8 cellular contexts compared by ENCODE assay signal in genomic region chr16:69725480-69726312, GRCh38. TPM values are rescaled to one million over a fixed set of nuclear protein-coding genes. Genes with fewer than 3 reads are reported as not detected.
DNase-seq lines count a peak whose midpoint lies in the region; TF ChIP-seq lines count a peak whose summit lies in the region.

No MANE protein-coding gene starts in this region.

- in situ Hi-C loops in transverse colon (cut with MboI; ENCODE audit: low pct_ligation_motif_present in 1 of 4, low pct_unique_long_range_greater_than_20kb in 1 of 4, low sequenced_read_pairs in 3 of 4): no loop called here

- TF ChIP-seq CTCF in ascending aorta (IDR thresholded peaks at IDR 0.05) (no peak), lower leg skin (IDR thresholded peaks at IDR 0.05) (no peak), transverse colon (IDR thresholded peaks at IDR 0.05) (no peak)

- intact Hi-C loops in ascending aorta (cut with DNase I): loop anchor here (1.0 to 2.0 kb wide), 2 partner anchors 17 to 30 kb away; no protein-coding TSS in a partner anchor
- intact Hi-C loops in lower leg skin (cut with DNase I; ENCODE audit: low total_unique reads): no loop called here
- intact Hi-C loops in transverse colon (cut with DNase I; ENCODE audit: low total_unique reads): no loop called here

- DNase-seq in activated naive CD4-positive, alpha-beta T cell treated with anti-CD3 and anti-CD28 coated beads, Interleukin-2, amount 10 ng/mL, durations not matched to agents 7 days and 5 days: no peak
- DNase-seq in activated naive CD4-positive, alpha-beta T cell treated with anti-CD3 and anti-CD28 coated beads, Interleukin-2, amount 50 U/mL, for 16 hours: no peak
- no peak for DNase-seq in ascending aorta (ENCODE audit: low spot score in 2 of 2)
- DNase-seq in lower leg skin (ENCODE audit: low spot score in 2 of 2): peak in 1 of 2 donors; percentile 83
- DNase-seq in transverse colon: no peak
- no peak for DNase-seq in kidney tubule cell (ENCODE audit: low spot score)
- DNase-seq in NCI-H2081 treated with DMSO at 0.1 percent for 48 hours (lab: John Stamatoyannopoulos, UW): no peak
- DNase-seq in cerebellar nuclear complex (lab: John Stamatoyannopoulos, UW): no peak

- no peaks in the 10 kb centered on the region for H3K27me3 ChIP-seq in ascending aorta
- H3K27me3 ChIP-seq in transverse colon: no peaks in the 10 kb centered on the region

- peak overlapping the region; percentile 79 to 81 for H3K27ac ChIP-seq in ascending aorta
- peak overlapping the region; percentile 90 to 92 (median 90) for H3K27ac ChIP-seq in transverse colon

- H3K27me3 Mint-ChIP-seq in activated naive CD4-positive, alpha-beta T cell treated with anti-CD3 and anti-CD28 coated beads, Interleukin-2, amount 10 ng/mL, durations not matched to agents 7 days and 5 days: no peaks in the 10 kb centered on the region

- 73 to 75% methylated on average over 32 of the region's 32 CpGs for WGBS in lower leg skin, 2 donors
- 66 to 80% methylated on average over 7 to 32 of the region's 32 CpGs for WGBS in transverse colon (ENCODE audit: low coverage in 1 of 2), 2 donors

- H3K4me1 ChIP-seq in ascending aorta: peaks cover 9 to 20% of the 10 kb centered on the region in 2 donors
- H3K4me1 ChIP-seq in transverse colon: peaks cover 0 to 49% (median 41%) of the 10 kb centered on the region in 4 donors

- H3K36me3 ChIP-seq in ascending aorta (no peaks in the 10 kb centered on the region), transverse colon (no peaks in the 10 kb centered on the region)

- H3K9me3 ChIP-seq in ascending aorta: no peaks in the 10 kb centered on the region
- H3K9me3 ChIP-seq in transverse colon: no peaks in the 10 kb centered on the region

- H3K4me3 Mint-ChIP-seq in activated naive CD4-positive, alpha-beta T cell treated with anti-CD3 and anti-CD28 coated beads, Interleukin-2, amount 10 ng/mL, durations not matched to agents 7 days and 5 days: peak overlapping the region; percentile 95

- H3K36me3 Mint-ChIP-seq in activated naive CD4-positive, alpha-beta T cell treated with anti-CD3 and anti-CD28 coated beads, Interleukin-2, amount 10 ng/mL, durations not matched to agents 7 days and 5 days: peaks cover 5% of the 10 kb centered on the region

- peak overlapping the region; percentile 58 to 68 for H3K4me3 ChIP-seq in ascending aorta
- H3K4me3 ChIP-seq in lower leg skin (ENCODE audit: low read depth, poor library complexity, severe bottlenecking): peak overlapping the region; percentile 34
- H3K4me3 ChIP-seq in transverse colon: peak overlapping the region; percentile 9 to 58 (median 38)

- TF ChIP-seq POLR2A in lower leg skin (IDR thresholded peaks at IDR 0.05) (no peak), transverse colon (IDR thresholded peaks at IDR 0.05) (no peak)

- no peak for TF ChIP-seq EP300 in transverse colon (IDR thresholded peaks at IDR 0.05; ENCODE audit: low read depth)

- H3K4me1 Mint-ChIP-seq in activated naive CD4-positive, alpha-beta T cell treated with anti-CD3 and anti-CD28 coated beads, Interleukin-2, amount 10 ng/mL, durations not matched to agents 7 days and 5 days: peaks cover 64% of the 10 kb centered on the region

- H3K27ac Mint-ChIP-seq in activated naive CD4-positive, alpha-beta T cell treated with anti-CD3 and anti-CD28 coated beads, Interleukin-2, amount 10 ng/mL, durations not matched to agents 7 days and 5 days: peak overlapping the region; percentile 98

- CTCF ChIA-PET in activated naive CD4-positive, alpha-beta T cell treated with anti-CD3 and anti-CD28 coated beads, Interleukin-2, amount 10 ng/mL, durations not matched to agents 7 days and 5 days (lab: Charles Lee): interaction anchor here (0.5 to 3.4 kb wide), 4 partner anchors 8 to 552 kb away, joined by 3 to 20 read pairs (median 3); partner anchors contain the start of gene NOB1

- H3K9me3 Mint-ChIP-seq in activated naive CD4-positive, alpha-beta T cell treated with anti-CD3 and anti-CD28 coated beads, Interleukin-2, amount 10 ng/mL, durations not matched to agents 7 days and 5 days: no peaks in the 10 kb centered on the region

RNA-seq across cellular contexts. Expression of gene NQO1, which starts 0.7 kb away (rescaled TPM):
- 58.6 TPM for total RNA-seq in ascending aorta
- 10 to 100 TPM in 3 of 4 donors, 1 to 10 TPM in 1; 8.8 to 27.3 (median 14.8) TPM for total RNA-seq in lower leg skin
- 100 to 1,000 TPM in 3 of 4 donors, 1 to 10 TPM in 1; 9.0 to 296 (median 165) TPM for total RNA-seq in transverse colon

RNA-seq across cellular contexts. Expression of gene NOB1, which starts 29.0 kb away (rescaled TPM):
- total RNA-seq in ascending aorta: 20.2 TPM
- 10 to 100 TPM; 33.8 to 78.0 (median 51.0) TPM for total RNA-seq in lower leg skin
- 10 to 100 TPM; 21.2 to 60.2 (median 34.0) TPM for total RNA-seq in transverse colon

RNA-seq across cellular contexts. Expression of gene WWP2, which starts 36.4 kb away (rescaled TPM):
- total RNA-seq in ascending aorta: 71.2 TPM
- total RNA-seq in lower leg skin: 10 to 100 TPM; 26.9 to 50.9 (median 43.9) TPM
- total RNA-seq in transverse colon: 100 to 1,000 TPM in 1 of 4 donors, 10 to 100 TPM in 3; 66.8 to 157 (median 73.7) TPM
